ENCODE assay signal across 8 cellular contexts in the genomic region with DNA sequence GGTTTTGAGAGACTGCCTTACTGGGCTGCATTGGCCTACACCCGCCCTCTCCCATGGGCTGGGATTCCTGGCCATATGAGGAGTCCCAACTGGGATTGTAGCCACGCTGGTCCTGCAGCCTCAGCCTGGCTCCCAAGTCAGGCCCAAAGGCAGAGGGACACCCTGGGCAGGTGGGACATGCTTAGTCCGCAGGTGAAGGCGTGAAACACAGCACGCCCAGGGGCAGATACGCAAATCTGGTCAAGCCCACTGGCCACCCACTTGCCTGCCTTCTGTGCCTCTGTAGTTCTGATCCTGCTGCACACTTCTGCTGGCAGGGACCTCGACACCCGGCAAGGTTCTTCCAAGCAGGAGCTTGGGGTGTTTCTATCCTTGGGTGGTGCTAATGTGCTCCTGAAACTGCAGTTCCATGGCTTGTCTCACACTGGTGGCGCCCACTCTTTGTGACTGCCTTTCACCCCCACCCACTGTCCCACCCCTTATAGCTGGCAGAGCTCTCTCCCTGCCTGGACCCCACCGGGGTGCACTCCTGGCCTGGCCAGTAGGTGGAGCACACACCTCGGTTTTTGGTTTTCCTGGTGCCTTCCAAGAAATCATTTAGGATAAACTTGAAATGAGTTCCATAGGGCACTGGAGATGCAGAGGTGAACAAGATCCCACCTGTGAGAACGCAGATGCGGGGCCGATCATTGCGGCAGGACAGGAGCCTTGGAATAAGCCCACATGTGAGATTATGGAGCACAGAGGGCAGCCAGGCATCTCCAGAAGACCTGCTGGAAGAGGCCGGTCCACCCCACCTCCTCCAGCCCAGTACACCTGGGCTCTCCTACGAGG. TPM values are rescaled to one million over a fixed set of nuclear protein-coding genes. Genes with fewer than 3 reads are reported as not detected.
DNase-seq lines count a peak whose midpoint lies in the region; ATAC-seq and TF ChIP-seq lines count a peak whose summit lies in the region.

No MANE protein-coding gene starts in this region.

- H3K27ac Mint-ChIP-seq in neural crest cell (ENCODE audit: unreplicated experiment): no peak overlapping the region

- peak; percentile 74 for ATAC-seq in GM18498 (IDR thresholded peaks at IDR 0.05; ENCODE audit: unreplicated experiment)

- H3K4me1 Mint-ChIP-seq in neural crest cell: no peaks in the 10 kb centered on the region

- TF ChIP-seq CTCF in AG09309 (IDR thresholded peaks at IDR 0.05; ENCODE audit: control insufficient read depth, insufficient read depth, low read depth, low read length, missing control alignments): peak; percentile 87
- peak; percentile 74 for TF ChIP-seq CTCF in neural crest cell (conservative IDR thresholded peaks at IDR 0.05)

- no peak overlapping the region for H3K4me3 Mint-ChIP-seq in neural crest cell

- DNase-seq in AG09309 (ENCODE audit: low read depth) (peak; percentile 2), HT-29 (ENCODE audit: low spot score) (peak; percentile 61), erythroblast (lab: John Stamatoyannopoulos, UW) (peak; percentile 18 to 51), neural crest cell (ENCODE audit: low read depth, low spot score) (peak; percentile 65), H4 (ENCODE audit: low spot score) (no peak), SIG-M5 (lab: John Stamatoyannopoulos, UW) (no peak)
- DNase-seq in activated CD4-positive, alpha-beta T cell treated with anti-CD3 and anti-CD28 coated beads for 4 hours: peak; percentile 29 to 36

- H3K4me3 ChIP-seq in AG09309 (ENCODE audit: control insufficient read depth, low read depth, low read length): no peak overlapping the region

- H3K36me3 Mint-ChIP-seq in neural crest cell (ENCODE audit: low read depth): no peaks in the 10 kb centered on the region

- H3K27me3 Mint-ChIP-seq in neural crest cell (ENCODE audit: low read depth): no peaks in the 10 kb centered on the region

- H3K9me3 Mint-ChIP-seq in neural crest cell: no peaks in the 10 kb centered on the region

- no peak for TF ChIP-seq POLR2A in erythroblast (IDR thresholded peaks at IDR 0.05; ENCODE audit: low read length)

RNA-seq across cellular contexts. Expression of a gene that starts 47.9 kb away (rescaled TPM):
- total RNA-seq in HT-29 (2014; rRNA removed; shearing (Covaris generic)): 49.8 and 66.9 TPM in 2 replicates
- 140 and 160 TPM in 2 replicates for total RNA-seq in neural crest cell
- 19.2 and 33.3 TPM in 2 replicates for total RNA-seq in H4 (2014; rRNA removed; shearing (Covaris generic))

Comparison
In these comparisons a context has a peak if more than half of its experiments do, and no peak if none do; other contexts are left out.
1. DNase-seq: peak in AG09309 (single experiment), HT-29 (single experiment), activated CD4-positive, alpha-beta T cell treated with anti-CD3 and anti-CD28 coated beads for 4 hours (2 of 2), erythroblast (2 of 2) and neural crest cell (single experiment); none in H4 (single experiment) and SIG-M5 (single experiment).